Comparison of ENCODE assay signal across 15 cellular contexts in the genomic region with DNA sequence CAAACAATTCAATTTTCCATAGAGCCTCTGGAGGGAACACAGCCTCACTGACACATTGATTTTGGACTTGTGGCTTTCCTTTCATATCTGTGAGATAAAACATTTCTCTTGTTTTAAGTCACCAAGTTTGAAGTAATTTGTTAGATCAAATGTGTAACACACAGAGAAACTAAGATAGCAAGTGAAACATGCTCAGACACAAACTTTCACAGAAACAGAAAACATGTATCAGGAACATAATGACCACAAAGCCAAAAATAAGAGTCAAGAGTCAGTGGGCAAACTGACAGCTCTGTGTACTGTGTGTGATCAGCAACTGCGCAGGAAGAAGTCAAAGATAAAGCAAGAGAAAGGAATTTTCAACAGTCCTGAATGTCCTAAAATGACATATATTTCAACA.
A peak's percentile ranks its signal among the peaks of the same experiment; 100 is the strongest.
DNase-seq lines count a peak whose midpoint lies in the region; ATAC-seq, FAIRE-seq and TF ChIP-seq lines count a peak whose summit lies in the region.
"Had no signal": no experiment of that assay in that cellular context is flagged by ENCODE, and none has a peak within 500 bp of the region (broad histone marks: within the 10 kb centered on the region; RNA-seq: fewer than 3 reads in every experiment).

No MANE protein-coding gene starts in this region.

- no peaks in the 10 kb centered on the region for H3K36me3 ChIP-seq in upper lobe of right lung

- FAIRE-seq in H54 (lab: Jason Lieb, UNC): no peak

- intact Hi-C loops in upper lobe of right lung (cut with DNase I): no loop called here

- no peak for TF ChIP-seq POLR2A in H54 (IDR thresholded peaks at IDR 0.05; ENCODE audit: low read depth, low read length)

- DNase-seq in HuH-7.5 (ENCODE audit: low spot score) (no peak), H54 (ENCODE audit: insufficient read length, low spot score) (no peak), upper lobe of right lung (no peak)
- DNase-seq in central memory CD4-positive, alpha-beta T cell: no peak
- DNase-seq: activated CD4-positive, alpha-beta T cell treated with anti-CD3 and anti-CD28 coated beads, Interleukin-2, amount 10 ng/mL, durations not matched to agents 7 days and 5 days; activated naive CD8-positive, alpha-beta T cell treated with anti-CD3 and anti-CD28 coated beads, Interleukin-2, amount 50 U/mL, for 24 hours; AML-193; foreskin fibroblast; NCI-H1092; NCI-H82; SW 1271 had no signal

- H3K4me3 ChIP-seq in upper lobe of right lung: no peak overlapping the region

- no peak overlapping the region for H3K27ac ChIP-seq in upper lobe of right lung

- ATAC-seq in GM18499 (IDR thresholded peaks at IDR 0.05; ENCODE audit: insufficient read depth, unreplicated experiment) (peak; percentile 94), GM19463 (IDR thresholded peaks at IDR 0.05; ENCODE audit: unreplicated experiment) (peak; percentile 97), HG02852 (IDR thresholded peaks at IDR 0.05; ENCODE audit: unreplicated experiment) (peak; percentile 99), HG03520 (IDR thresholded peaks at IDR 0.05; ENCODE audit: unreplicated experiment) (peak; percentile 99), upper lobe of right lung (no peak)
- ATAC-seq: activated naive CD8-positive, alpha-beta T cell treated with anti-CD3 and anti-CD28 coated beads, Interleukin-2, amount 50 U/mL, for 24 hours had no signal

- no peaks in the 10 kb centered on the region for H3K4me1 ChIP-seq in upper lobe of right lung

- H3K9me3 ChIP-seq in upper lobe of right lung: peaks cover 10% of the 10 kb centered on the region

- TF ChIP-seq CTCF in upper lobe of right lung (IDR thresholded peaks at IDR 0.05): no peak

- no peaks in the 10 kb centered on the region for H3K27me3 ChIP-seq in upper lobe of right lung
